In the genomic region with DNA sequence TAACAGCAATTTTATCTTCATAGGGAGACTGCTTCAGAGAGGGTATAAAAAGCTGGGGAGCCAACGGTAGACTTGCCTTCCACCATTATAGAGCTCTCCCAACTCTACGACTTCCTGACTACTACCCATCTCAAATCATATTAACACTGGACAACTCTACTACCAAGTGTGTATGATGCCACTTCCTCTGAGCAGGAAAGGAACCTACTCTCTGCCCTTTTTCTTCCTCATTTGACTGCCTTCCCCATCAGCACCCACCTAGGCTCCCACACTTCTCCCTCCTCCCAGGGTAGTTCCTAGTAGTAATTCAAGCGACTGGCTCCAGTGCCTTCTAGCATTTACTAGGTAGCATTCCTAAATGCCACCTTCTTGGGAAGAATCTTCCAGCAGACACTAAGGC, we compare ENCODE assay signal across 1 cellular context.
TF ChIP-seq lines count a peak whose summit lies in the region.

No MANE protein-coding gene starts in this region.

TF ChIP-seq in K562, 482 proteins besides CTCF, POLR2A, EP300 and RAD21:
- TF ChIP-seq, protein P1, sequence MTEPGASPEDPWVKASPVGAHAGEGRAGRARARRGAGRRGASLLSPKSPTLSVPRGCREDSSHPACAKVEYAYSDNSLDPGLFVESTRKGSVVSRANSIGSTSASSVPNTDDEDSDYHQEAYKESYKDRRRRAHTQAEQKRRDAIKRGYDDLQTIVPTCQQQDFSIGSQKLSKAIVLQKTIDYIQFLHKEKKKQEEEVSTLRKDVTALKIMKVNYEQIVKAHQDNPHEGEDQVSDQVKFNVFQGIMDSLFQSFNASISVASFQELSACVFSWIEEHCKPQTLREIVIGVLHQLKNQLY (CRISPR knock-in tag; conservative IDR thresholded peaks at IDR 0.05) = no peak
- TF ChIP-seq HNRNPUL1 (IDR thresholded peaks at IDR 0.05; ENCODE audit: low read length) (no peak), HDGF (IDR thresholded peaks at IDR 0.05) (no peak), BRF1 (IDR thresholded peaks at IDR 0.05; ENCODE audit: borderline replicate concordance, extremely low read depth, insufficient read length) (no peak)
- TF ChIP-seq, protein P2, sequence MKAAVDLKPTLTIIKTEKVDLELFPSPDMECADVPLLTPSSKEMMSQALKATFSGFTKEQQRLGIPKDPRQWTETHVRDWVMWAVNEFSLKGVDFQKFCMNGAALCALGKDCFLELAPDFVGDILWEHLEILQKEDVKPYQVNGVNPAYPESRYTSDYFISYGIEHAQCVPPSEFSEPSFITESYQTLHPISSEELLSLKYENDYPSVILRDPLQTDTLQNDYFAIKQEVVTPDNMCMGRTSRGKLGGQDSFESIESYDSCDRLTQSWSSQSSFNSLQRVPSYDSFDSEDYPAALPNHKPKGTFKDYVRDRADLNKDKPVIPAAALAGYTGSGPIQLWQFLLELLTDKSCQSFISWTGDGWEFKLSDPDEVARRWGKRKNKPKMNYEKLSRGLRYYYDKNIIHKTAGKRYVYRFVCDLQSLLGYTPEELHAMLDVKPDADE (conservative IDR thresholded peaks at IDR 0.05; ENCODE audit: control insufficient read depth, low read depth, low read length) = no peak
TF ChIP-seq in K562: peak in this region for 0.
